8 cellular contexts compared by ENCODE assay signal in the genomic region with DNA sequence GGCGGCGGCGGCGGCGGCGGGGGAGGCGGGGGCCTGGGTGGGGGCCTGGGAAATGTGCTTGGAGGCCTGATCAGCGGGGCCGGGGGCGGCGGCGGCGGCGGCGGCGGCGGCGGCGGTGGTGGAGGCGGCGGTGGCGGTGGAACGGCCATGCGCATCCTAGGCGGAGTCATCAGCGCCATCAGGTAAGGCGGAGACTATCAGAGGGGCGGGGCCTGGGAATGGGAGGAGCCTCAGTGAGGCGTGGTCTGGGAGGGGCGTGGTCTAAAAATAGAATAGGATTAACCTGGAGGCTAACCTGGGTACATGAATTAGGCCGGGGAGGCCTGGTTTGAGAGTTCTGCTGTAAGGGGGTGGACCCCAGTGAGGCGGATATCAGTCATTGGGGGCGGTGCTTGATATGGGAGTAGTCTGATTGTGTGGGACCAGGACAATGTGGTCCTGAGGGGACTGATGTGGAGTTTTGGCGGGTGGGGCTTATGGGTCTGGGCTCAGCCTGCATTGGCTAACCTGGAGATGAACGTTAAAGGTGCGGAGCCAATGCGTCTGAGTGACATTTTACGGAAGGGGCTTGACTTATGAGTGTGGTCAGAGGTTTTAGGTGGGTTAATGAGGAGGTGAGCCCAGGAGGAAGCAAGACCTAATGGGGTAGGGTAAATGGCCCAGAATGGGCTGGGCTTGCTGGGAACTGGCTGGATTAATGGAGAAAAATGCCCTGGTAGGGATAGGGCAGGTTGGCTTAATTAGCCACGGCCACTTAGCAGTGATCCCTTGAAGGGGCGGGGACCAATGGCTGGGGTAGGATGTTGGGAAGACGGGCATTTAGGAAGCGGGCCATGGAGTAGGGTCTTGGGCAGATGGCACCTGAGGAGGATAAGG. TPM values are rescaled to one million over a fixed set of nuclear protein-coding genes. Genes with fewer than 3 reads are reported as not detected.
DNase-seq lines count a peak whose midpoint lies in the region; ATAC-seq and TF ChIP-seq lines count a peak whose summit lies in the region.

No MANE protein-coding gene starts in this region.

- H3K4me3 ChIP-seq in BJ (ENCODE audit: low read depth, low read length) (peak overlapping the region; percentile 94), PC-9 (peak overlapping the region; percentile 98), mucosa of stomach (ENCODE audit: low read length) (no peak overlapping the region)
- peak overlapping the region; percentile 97 for H3K4me3 ChIP-seq in Jurkat, Clone E6-1 (ENCODE audit: low read length)

- CTCF ChIA-PET in BJ (lab: Yijun Ruan, JAX) (interaction anchor here (1.1 to 1.4 kb wide), 2 partner anchors 10 to 14 kb away, joined by 3 read pairs; no protein-coding TSS in a partner anchor), PC-9 (lab: Charles Lee) (no interaction called here)

- TF ChIP-seq CTCF in BJ (IDR thresholded peaks at IDR 0.05; ENCODE audit: insufficient read depth, low read depth, low read length) (no peak), PC-9 (conservative IDR thresholded peaks at IDR 0.05) (no peak)

- no peak for DNase-seq in BJ (ENCODE audit: low read depth)
- peak; percentile 84 for DNase-seq in Jurkat, Clone E6-1 (ENCODE audit: low read depth, low spot score)
- DNase-seq in PC-9 = peak; percentile 81 to 93
- peak; percentile 98 for DNase-seq in activated T-cell treated with anti-CD3 and anti-CD28 coated beads, Interleukin-2, amount 50 U/mL, for 24 hours
- DNase-seq in stimulated activated CD8-positive, alpha-beta memory T cell treated with anti-CD3 and anti-CD28 coated beads, Interleukin-4, amount 100 ng/mL, for 24 hours (ENCODE audit: low read depth) = peak; percentile 78

- ATAC-seq in GM19438 (IDR thresholded peaks at IDR 0.05; ENCODE audit: low read depth, unreplicated experiment) (peak; percentile 47), esophagus mucosa (peak; percentile 76)

- H3K27ac Mint-ChIP-seq in activated T-cell treated with anti-CD3 and anti-CD28 coated beads, Interleukin-2, amount 50 U/mL, for 24 hours = peak overlapping the region; percentile 90

- peaks cover 56% of the 10 kb centered on the region for H3F3A ChIP-seq in PC-9 (ENCODE audit: insufficient read depth, low read depth)

- H3K9me2 ChIP-seq in PC-9 (ENCODE audit: insufficient read depth) = no peaks in the 10 kb centered on the region

- peak overlapping the region; percentile 100 for H3K9ac ChIP-seq in mucosa of stomach (ENCODE audit: low read length)

- H4K20me1 ChIP-seq in PC-9 (ENCODE audit: insufficient read depth) = peaks cover 32% of the 10 kb centered on the region

- no peak overlapping the region for H2AFZ ChIP-seq in PC-9

- H3K27me3 Mint-ChIP-seq in activated T-cell treated with anti-CD3 and anti-CD28 coated beads, Interleukin-2, amount 50 U/mL, for 24 hours = no peaks in the 10 kb centered on the region

- no TSS peak for BruUV-seq in PC-9 (replicated peaks; lab: Mats Ljungman, UMichigan)

- intact Hi-C loops in PC-9 (cut with micrococcal nuclease; ENCODE audit: unreplicated experiment) = no loop called here

- POLR2A ChIA-PET in BJ (lab: Charles Lee) = no interaction called here
- POLR2A ChIA-PET in PC-9 (lab: Charles Lee; ENCODE audit: unreplicated experiment) = no interaction called here

- H3K4me1 Mint-ChIP-seq in activated T-cell treated with anti-CD3 and anti-CD28 coated beads, Interleukin-2, amount 50 U/mL, for 24 hours (ENCODE audit: low read depth) = peaks cover 22% of the 10 kb centered on the region

- H3K36me3 Mint-ChIP-seq in activated T-cell treated with anti-CD3 and anti-CD28 coated beads, Interleukin-2, amount 50 U/mL, for 24 hours (ENCODE audit: low read depth) = peaks cover 51% of the 10 kb centered on the region

- H3K4me3 Mint-ChIP-seq in activated T-cell treated with anti-CD3 and anti-CD28 coated beads, Interleukin-2, amount 50 U/mL, for 24 hours = peak overlapping the region; percentile 92

- H3K79me2 ChIP-seq in PC-9 (ENCODE audit: low read depth) = peaks cover 43% of the 10 kb centered on the region

- peaks cover 19% of the 10 kb centered on the region for H3K36me3 ChIP-seq in BJ (ENCODE audit: control insufficient read depth, insufficient read depth, low read length)
- H3K36me3 ChIP-seq in PC-9 (ENCODE audit: low read depth) = peaks cover 36% of the 10 kb centered on the region
- H3K36me3 ChIP-seq in mucosa of stomach (ENCODE audit: control insufficient read depth, insufficient read depth, low read length) = peaks cover 13% of the 10 kb centered on the region

- peaks cover 36% of the 10 kb centered on the region for H3K4me1 ChIP-seq in PC-9 (replicated peaks; ENCODE audit: insufficient read depth)
- H3K4me1 ChIP-seq in mucosa of stomach (ENCODE audit: control insufficient read depth, insufficient read depth, low read length) = peaks cover 26% of the 10 kb centered on the region

- H3K9me3 ChIP-seq in PC-9 (ENCODE audit: insufficient read depth, low read depth) (no peaks in the 10 kb centered on the region), mucosa of stomach (ENCODE audit: control insufficient read depth, low read length) (no peaks in the 10 kb centered on the region)

- peak overlapping the region; percentile 88 for H3K4me2 ChIP-seq in PC-9

- H3K9me3 Mint-ChIP-seq in activated T-cell treated with anti-CD3 and anti-CD28 coated beads, Interleukin-2, amount 50 U/mL, for 24 hours = no peaks in the 10 kb centered on the region

- no peak overlapping the region; the same call in none of the 2 replicates for H3K27ac ChIP-seq in PC-9

- H3K27me3 ChIP-seq in BJ (ENCODE audit: control insufficient read depth, insufficient read depth, low read length) (no peaks in the 10 kb centered on the region), PC-9 (ENCODE audit: insufficient read depth, low read depth) (no peaks in the 10 kb centered on the region), mucosa of stomach (ENCODE audit: control insufficient read depth, insufficient read depth, low read length) (no peaks in the 10 kb centered on the region)

RNA-seq across cellular contexts. Expression of gene CAPNS1, which starts 1.4 kb away (rescaled TPM):
- polyA plus RNA-seq in BJ (2011; rRNA removed) = 929 and 1,299 TPM in 2 replicates
- 630 and 695 TPM in 2 replicates for polyA minus RNA-seq in BJ (2011; rRNA and poly(A)+ RNA removed)
- polyA plus RNA-seq in Jurkat, Clone E6-1 (2012; ENCODE audit: insufficient read depth, insufficient read length) = 517 TPM
- total RNA-seq in PC-9 (2021) = 1,014 and 1,177 TPM in 2 replicates
- 953 TPM for total RNA-seq in esophagus mucosa

RNA-seq across cellular contexts. Expression of gene COX7A1, which starts 11.0 kb away (rescaled TPM):
- 193 and 569 TPM in 2 replicates for polyA plus RNA-seq in BJ (2011; rRNA removed)
- polyA minus RNA-seq in BJ (2011; rRNA and poly(A)+ RNA removed) = 6.9 and 20.6 TPM in 2 replicates
- polyA plus RNA-seq in Jurkat, Clone E6-1 (2012; ENCODE audit: insufficient read depth, insufficient read length) = not detected
- total RNA-seq in PC-9 (2021) (not detected in 2 replicates), esophagus mucosa (3.5 TPM)

RNA-seq across cellular contexts. Expression of gene TBCB, which starts 26.0 kb away (rescaled TPM):
- 226 and 251 TPM in 2 replicates for polyA plus RNA-seq in BJ (2011; rRNA removed)
- 81.8 and 134 TPM in 2 replicates for polyA minus RNA-seq in BJ (2011; rRNA and poly(A)+ RNA removed)
- 234 TPM for polyA plus RNA-seq in Jurkat, Clone E6-1 (2012; ENCODE audit: insufficient read depth, insufficient read length)
- total RNA-seq in PC-9 (2021) (126 and 150 TPM in 2 replicates), esophagus mucosa (81.5 TPM)

RNA-seq across cellular contexts. Expression of gene POLR2I, which starts 26.6 kb away (rescaled TPM):
- polyA plus RNA-seq in BJ (2011; rRNA removed) = 67.1 and 94.0 TPM in 2 replicates
- polyA minus RNA-seq in BJ (2011; rRNA and poly(A)+ RNA removed) = 93.8 and 150 TPM in 2 replicates
- polyA plus RNA-seq in Jurkat, Clone E6-1 (2012; ENCODE audit: insufficient read depth, insufficient read length) = 266 TPM
- total RNA-seq in PC-9 (2021) (92.2 and 131 TPM in 2 replicates), esophagus mucosa (72.0 TPM)

RNA-seq across cellular contexts. Expression of gene OVOL3, which starts 30.3 kb away (rescaled TPM):
- polyA plus RNA-seq in BJ (2011; rRNA removed) = not detected in 2 replicates
- polyA minus RNA-seq in BJ (2011; rRNA and poly(A)+ RNA removed) = not detected in 2 replicates
- polyA plus RNA-seq in Jurkat, Clone E6-1 (2012; ENCODE audit: insufficient read depth, insufficient read length) = not detected
- total RNA-seq in PC-9 (2021) (not detected in 2 replicates), esophagus mucosa (not detected)
